26 cellular contexts compared by ENCODE assay signal in genomic region chr13:20654156-20654555, GRCh38. TPM values are rescaled to one million over a fixed set of nuclear protein-coding genes. Genes with fewer than 3 reads are reported as not detected.
DNase-seq lines count a peak whose midpoint lies in the region; ATAC-seq and TF ChIP-seq lines count a peak whose summit lies in the region.
"Had no signal": no experiment of that assay in that cellular context is flagged by ENCODE, and none has a peak within 500 bp of the region (broad histone marks: within the 10 kb centered on the region; RNA-seq: fewer than 3 reads in every experiment).

No MANE protein-coding gene starts in this region.

- H3K4me3 Mint-ChIP-seq in chondrocyte (ENCODE audit: unreplicated experiment) (no peak overlapping the region), Calu3 (ENCODE audit: low read depth, unreplicated experiment) (no peak overlapping the region)
- H3K4me3 Mint-ChIP-seq: activated CD4-positive, alpha-beta T cell treated with anti-CD3 and anti-CD28 coated beads, Interleukin-2, amount 10 ng/mL, durations not matched to agents 7 days and 5 days; activated CD8-positive, alpha-beta memory T cell treated with anti-CD3 and anti-CD28 coated beads, Interleukin-2, amount 10 ng/mL, durations not matched to agents 7 days and 5 days; activated naive CD4-positive, alpha-beta T cell treated with anti-CD3 and anti-CD28 coated beads for 36 hours; activated T-cell treated with anti-CD3 and anti-CD28 coated beads, Interleukin-2, amount 50 U/mL, for 72 hours had no signal

- H3K9me3 Mint-ChIP-seq in chondrocyte (ENCODE audit: low read depth) (peaks cover 11% of the 10 kb centered on the region), Calu3 (ENCODE audit: low read depth, unreplicated experiment) (no peaks in the 10 kb centered on the region)
- H3K9me3 Mint-ChIP-seq: activated CD4-positive, alpha-beta T cell treated with anti-CD3 and anti-CD28 coated beads, Interleukin-2, amount 10 ng/mL, durations not matched to agents 7 days and 5 days; activated naive CD4-positive, alpha-beta T cell treated with anti-CD3 and anti-CD28 coated beads for 36 hours; activated T-cell treated with anti-CD3 and anti-CD28 coated beads, Interleukin-2, amount 50 U/mL, for 72 hours had no signal

- TF ChIP-seq CTCF in A673 (conservative IDR thresholded peaks at IDR 0.05; ENCODE audit: low read depth, low read length) = no peak
- no peak for TF ChIP-seq CTCF in chondrocyte (IDR thresholded peaks at IDR 0.05)
- TF ChIP-seq CTCF in Calu3 (IDR thresholded peaks at IDR 0.05; ENCODE audit: unreplicated experiment) = no peak
- no peak for TF ChIP-seq CTCF in mucosa of descending colon (IDR thresholded peaks at IDR 0.05)

- H3K9me3 ChIP-seq in A673 (ENCODE audit: low read depth, low read length, poor library complexity, severe bottlenecking) = no peaks in the 10 kb centered on the region
- no peaks in the 10 kb centered on the region for H3K9me3 ChIP-seq in mucosa of descending colon
- H3K9me3 ChIP-seq: BE2C, HAP-1, sigmoid colon, stomach, transverse colon had no signal

- H3K36me3 ChIP-seq in A673 (ENCODE audit: insufficient read depth, low read length, poor library complexity, severe bottlenecking) (no peaks in the 10 kb centered on the region), mucosa of descending colon (ENCODE audit: low read depth) (no peaks in the 10 kb centered on the region)
- H3K36me3 ChIP-seq: BE2C, HAP-1 had no signal

- H3K4me1 ChIP-seq in A673 (ENCODE audit: insufficient read depth, low read length, poor library complexity, severe bottlenecking) = no peaks in the 10 kb centered on the region
- H3K4me1 ChIP-seq in mucosa of descending colon (ENCODE audit: low read depth) = no peaks in the 10 kb centered on the region
- H3K4me1 ChIP-seq: BE2C, foreskin keratinocyte, HAP-1, sigmoid colon, stomach, transverse colon had no signal

- no TSS peak for BruUV-seq in A673 (replicated peaks; lab: Mats Ljungman, UMichigan)
- BruUV-seq in Calu3 (replicated peaks; lab: Mats Ljungman, UMichigan) = no TSS peak

- no peaks in the 10 kb centered on the region for H3K27me3 ChIP-seq in A673 (replicated peaks; ENCODE audit: insufficient read depth, low read depth, low read length, poor library complexity)
- H3K27me3 ChIP-seq: BE2C, cardiac muscle cell, foreskin keratinocyte, sigmoid colon, stomach, transverse colon had no signal

- peaks cover 26% of the 10 kb centered on the region for H3K4me1 Mint-ChIP-seq in chondrocyte (ENCODE audit: low read depth)
- H3K4me1 Mint-ChIP-seq in Calu3 (ENCODE audit: low read depth, unreplicated experiment) = peaks cover 6% of the 10 kb centered on the region
- H3K4me1 Mint-ChIP-seq: activated CD4-positive, alpha-beta T cell treated with anti-CD3 and anti-CD28 coated beads, Interleukin-2, amount 10 ng/mL, durations not matched to agents 7 days and 5 days; activated CD8-positive, alpha-beta memory T cell treated with anti-CD3 and anti-CD28 coated beads, Interleukin-2, amount 10 ng/mL, durations not matched to agents 7 days and 5 days had no signal

- no peak for ATAC-seq in mucosa of descending colon
- ATAC-seq: activated CD8-positive, alpha-beta memory T cell treated with anti-CD3 and anti-CD28 coated beads, Interleukin-2, amount 10 ng/mL, durations not matched to agents 7 days and 5 days; activated T-cell treated with anti-CD3 and anti-CD28 coated beads, Interleukin-2, amount 50 U/mL, for 72 hours; foreskin keratinocyte had no signal

- CTCF ChIA-PET in A673 (lab: Charles Lee) = no interaction called here
- CTCF ChIA-PET in Calu3 (lab: Charles Lee) = no interaction called here

- H3K36me3 Mint-ChIP-seq in chondrocyte (ENCODE audit: low read depth) = peaks cover 8% of the 10 kb centered on the region
- no peaks in the 10 kb centered on the region for H3K36me3 Mint-ChIP-seq in Calu3 (ENCODE audit: insufficient read depth, unreplicated experiment)
- H3K36me3 Mint-ChIP-seq: activated CD8-positive, alpha-beta memory T cell treated with anti-CD3 and anti-CD28 coated beads, Interleukin-2, amount 10 ng/mL, durations not matched to agents 7 days and 5 days had no signal

- TF ChIP-seq POLR2A in erythroblast (IDR thresholded peaks at IDR 0.05; ENCODE audit: low read length) = no peak

- H3K4me3 ChIP-seq in A673 (ENCODE audit: low read depth, low read length, poor library complexity, severe bottlenecking) (no peak overlapping the region), mucosa of descending colon (no peak overlapping the region)
- H3K4me3 ChIP-seq: cardiac muscle cell, HAP-1, sigmoid colon, stomach, transverse colon had no signal

- H3K27me3 Mint-ChIP-seq in chondrocyte (ENCODE audit: low read depth) (no peaks in the 10 kb centered on the region), Calu3 (ENCODE audit: unreplicated experiment) (no peaks in the 10 kb centered on the region)
- H3K27me3 Mint-ChIP-seq: activated CD4-positive, alpha-beta T cell treated with anti-CD3 and anti-CD28 coated beads, Interleukin-2, amount 10 ng/mL, durations not matched to agents 7 days and 5 days; activated CD8-positive, alpha-beta memory T cell treated with anti-CD3 and anti-CD28 coated beads, Interleukin-2, amount 10 ng/mL, durations not matched to agents 7 days and 5 days; progenitor cell of endocrine pancreas had no signal

- no peak overlapping the region for H3K27ac ChIP-seq in A673 (ENCODE audit: low read depth, low read length, poor library complexity, severe bottlenecking)
- H3K27ac ChIP-seq: cardiac muscle cell, foreskin keratinocyte, HL-60, RWPE1, sigmoid colon, stomach, transverse colon had no signal

- peak overlapping the region; percentile 88 for H3K27ac Mint-ChIP-seq in chondrocyte (ENCODE audit: unreplicated experiment)
- H3K27ac Mint-ChIP-seq in Calu3 (ENCODE audit: unreplicated experiment) = no peak overlapping the region
- H3K27ac Mint-ChIP-seq: activated CD4-positive, alpha-beta T cell treated with anti-CD3 and anti-CD28 coated beads, Interleukin-2, amount 10 ng/mL, durations not matched to agents 7 days and 5 days; activated CD8-positive, alpha-beta memory T cell treated with anti-CD3 and anti-CD28 coated beads, Interleukin-2, amount 10 ng/mL, durations not matched to agents 7 days and 5 days; activated naive CD4-positive, alpha-beta T cell treated with anti-CD3 and anti-CD28 coated beads for 36 hours; activated T-cell treated with anti-CD3 and anti-CD28 coated beads, Interleukin-2, amount 50 U/mL, for 72 hours; progenitor cell of endocrine pancreas had no signal

- peak; percentile 12 for DNase-seq in A673 (ENCODE audit: low spot score)
- DNase-seq in HT1080 (ENCODE audit: low read depth) = peak; percentile 73
- no peak for DNase-seq in chondrocyte (ENCODE audit: low spot score)
- DNase-seq in lung microvascular endothelial cell (ENCODE audit: low read depth in 2 of 2) = peak; percentile 3 to 68
- no peak for DNase-seq in Calu3
- no peak for DNase-seq in CD1c-positive myeloid dendritic cell (ENCODE audit: extremely low spot score)
- DNase-seq in mucosa of descending colon = no peak
- no peak for DNase-seq in erythroblast (lab: John Stamatoyannopoulos, UW)
- DNase-seq: activated CD4-positive, alpha-beta T cell treated with anti-CD3 and anti-CD28 coated beads, Interleukin-2, amount 10 ng/mL, durations not matched to agents 7 days and 5 days; activated CD8-positive, alpha-beta memory T cell treated with anti-CD3 and anti-CD28 coated beads, Interleukin-2, amount 10 ng/mL, durations not matched to agents 7 days and 5 days; activated naive CD4-positive, alpha-beta T cell treated with anti-CD3 and anti-CD28 coated beads for 36 hours; activated T-cell treated with anti-CD3 and anti-CD28 coated beads, Interleukin-2, amount 50 U/mL, for 72 hours; amniotic stem cell; BE2C; foreskin keratinocyte; NCI-H1092 treated with DMSO at 0.1 percent for 48 hours; NCI-H187 treated with DMSO at 0.1 percent for 48 hours; sigmoid colon; stimulated activated CD8-positive, alpha-beta memory T cell treated with anti-CD3 and anti-CD28 coated beads, Interleukin-4, amount 100 ng/mL, for 48 hours; stomach; transverse colon had no signal

- intact Hi-C loops in A673 (cut with micrococcal nuclease; ENCODE audit: unreplicated experiment) (no loop called here), Calu3 (cut with micrococcal nuclease; ENCODE audit: unreplicated experiment) (no loop called here), mucosa of descending colon (cut with DNase I, micrococcal nuclease) (no loop called here)

- POLR2A ChIA-PET in A673 (lab: Charles Lee; ENCODE audit: low non-redundant PET) = no interaction called here

RNA-seq across cellular contexts. Expression of gene IL17D, which starts 49.3 kb away (rescaled TPM):
- total RNA-seq in A673 (2021) (2.0 and 2.7 TPM in 2 replicates), chondrocyte (6.0 to 12.3 TPM (median 12.1 TPM) in 3 replicates), lung microvascular endothelial cell (2.4 and 3.4 TPM in 2 replicates), Calu3 (2022) (0.39 and 1.3 TPM in 2 replicates), mucosa of descending colon (1 to 10 TPM in 1 of 3 donors, under 1 TPM in 2; 0.41 to 1.5 (median 0.41) TPM)
- 1.7 and 1.8 TPM in 2 replicates for total RNA-seq in HT1080 (2014; rRNA removed; shearing (Covaris generic))
- polyA plus RNA-seq in HT1080 (2015; cell fraction: cytosol; rRNA removed) = 0.47 and 1.3 TPM in 2 replicates
- polyA plus RNA-seq in HT1080 (2015; cell fraction: nucleus; rRNA removed) = 0.39 and 0.84 TPM in 2 replicates
- total RNA-seq: activated CD4-positive, alpha-beta T cell treated with anti-CD3 and anti-CD28 coated beads, Interleukin-2, amount 10 ng/mL, durations not matched to agents 7 days and 5 days had no signal

Comparison
In these comparisons a context has a peak if more than half of its experiments do, and no peak if none do; other contexts are left out.
1. DNase-seq: peak in A673 (single experiment), HT1080 (single experiment) and lung microvascular endothelial cell (2 of 2); none in chondrocyte (single experiment), Calu3 (single experiment), CD1c-positive myeloid dendritic cell (single experiment), mucosa of descending colon (0 of 3) and erythroblast (0 of 2).